In the genomic region with DNA sequence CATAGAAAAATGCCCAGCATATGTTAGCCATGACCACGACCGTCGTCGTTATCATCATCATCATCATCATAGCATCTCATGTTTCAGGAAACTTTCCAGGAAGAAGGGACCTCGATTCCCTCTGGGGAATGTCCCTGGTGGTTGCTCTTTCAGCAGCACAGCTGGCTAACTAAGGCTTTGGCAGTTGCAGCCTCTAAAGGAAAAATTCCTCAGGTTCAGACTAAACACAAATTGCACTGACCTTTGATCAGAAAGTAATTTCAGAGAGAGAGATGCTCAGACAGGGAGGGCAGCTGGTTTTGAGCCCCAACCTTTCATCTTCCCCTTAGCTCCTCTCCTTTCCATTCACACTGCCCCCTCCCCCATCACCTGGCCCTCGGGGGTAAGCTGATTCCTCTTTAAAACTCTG, we compare ENCODE assay signal across 10 cellular contexts. TPM values are rescaled to one million over a fixed set of nuclear protein-coding genes. Genes with fewer than 3 reads are reported as not detected.
DNase-seq lines count a peak whose midpoint lies in the region; TF ChIP-seq lines count a peak whose summit lies in the region.
"Had no signal": no experiment of that assay in that cellular context is flagged by ENCODE, and none has a peak within 500 bp of the region (broad histone marks: within the 10 kb centered on the region; RNA-seq: fewer than 3 reads in every experiment).

No MANE protein-coding gene starts in this region.

- no peak for TF ChIP-seq CTCF in fibroblast of the aortic adventitia (IDR thresholded peaks at IDR 0.05; ENCODE audit: insufficient read depth, low read length)

- no peaks in the 10 kb centered on the region for H3K27me3 ChIP-seq in BLaER1
- no peaks in the 10 kb centered on the region for H3K27me3 ChIP-seq in Karpas-422 (ENCODE audit: low read length)
- H3K27me3 ChIP-seq: SJSA1 had no signal

- H2AFZ ChIP-seq in Karpas-422 (ENCODE audit: low read length): no peak overlapping the region

- no peaks in the 10 kb centered on the region for H3K79me2 ChIP-seq in Karpas-422 (ENCODE audit: low read length)

- H3K4me3 ChIP-seq in BLaER1 (0 out of 2 replicates have a peak overlapping the region, but pooled peaks have one; percentile 3), Karpas-422 (ENCODE audit: low read length) (no peak overlapping the region), fibroblast of the aortic adventitia (ENCODE audit: low read depth, low read length) (no peak overlapping the region)
- H3K4me3 ChIP-seq: SJSA1, smooth muscle cell had no signal

- H3K9me3 ChIP-seq in BLaER1 (no peaks in the 10 kb centered on the region), Karpas-422 (ENCODE audit: low read length) (no peaks in the 10 kb centered on the region)
- H3K9me3 ChIP-seq: SJSA1 had no signal

- H3K9me2 ChIP-seq in Karpas-422 (replicated peaks; ENCODE audit: insufficient read depth, low read length): no peaks in the 10 kb centered on the region

- H4K20me1 ChIP-seq in BLaER1 (no peaks in the 10 kb centered on the region), Karpas-422 (ENCODE audit: insufficient read depth, low read depth, low read length) (no peaks in the 10 kb centered on the region)

- H3K36me3 ChIP-seq in BLaER1 (no peaks in the 10 kb centered on the region), Karpas-422 (ENCODE audit: insufficient read depth, low read length) (no peaks in the 10 kb centered on the region)
- H3K36me3 ChIP-seq: SJSA1 had no signal

- DNase-seq in Karpas-422 (peak; percentile 39), fibroblast of the aortic adventitia (ENCODE audit: low read depth) (peak; percentile 14), amniotic stem cell (lab: John Stamatoyannopoulos, UW) (no peak), NCI-H510A (lab: John Stamatoyannopoulos, UW) (no peak), 8988T (no peak)
- DNase-seq: activated CD4-positive, alpha-beta T cell treated with anti-CD3 and anti-CD28 coated beads for 1 hour; activated gamma-delta T cell had no signal

- H3K4me1 ChIP-seq in BLaER1 (peaks cover 30% of the 10 kb centered on the region), Karpas-422 (ENCODE audit: low read length) (peaks cover 4% of the 10 kb centered on the region; the same call in 1 of the 2 replicates)

- H3K27ac ChIP-seq in BLaER1 (peak overlapping the region; percentile 69), Karpas-422 (ENCODE audit: low read length) (no peak overlapping the region)
- H3K27ac ChIP-seq: SJSA1 had no signal

- H3K4me2 ChIP-seq in BLaER1: peak overlapping the region; percentile 77
- no peak overlapping the region for H3K4me2 ChIP-seq in Karpas-422 (ENCODE audit: low read depth, low read length, poor library complexity, severe bottlenecking)
- H3K4me2 ChIP-seq: smooth muscle cell had no signal

- H3K9ac ChIP-seq in BLaER1 (peak overlapping the region; percentile 60), Karpas-422 (ENCODE audit: low read length) (no peak overlapping the region)

RNA-seq across cellular contexts. Expression of a gene that starts 5.6 kb away (rescaled TPM):
- 0.22 TPM in 1 of 2 replicates, not detected in the other for total RNA-seq in Karpas-422 (2014; rRNA removed; shearing (Covaris generic); ENCODE audit: low replicate concordance)
- 32.9 and 39.1 TPM in 2 replicates for total RNA-seq in fibroblast of the aortic adventitia (ENCODE audit: low replicate concordance)
- total RNA-seq: smooth muscle cell had no signal

RNA-seq across cellular contexts. Expression of a gene that starts 12.7 kb away (rescaled TPM):
- not detected in 2 replicates for total RNA-seq in Karpas-422 (2014; rRNA removed; shearing (Covaris generic); ENCODE audit: low replicate concordance)
- 4.4 and 48.2 TPM in 2 replicates for total RNA-seq in fibroblast of the aortic adventitia (ENCODE audit: low replicate concordance)
- total RNA-seq: smooth muscle cell had no signal

RNA-seq across cellular contexts. Expression of a gene that starts 18.5 kb away (rescaled TPM):
- total RNA-seq in Karpas-422 (2014; rRNA removed; shearing (Covaris generic); ENCODE audit: low replicate concordance): 56.3 and 146 TPM in 2 replicates
- 36.6 and 109 TPM in 2 replicates for total RNA-seq in fibroblast of the aortic adventitia (ENCODE audit: low replicate concordance)

RNA-seq across cellular contexts. Expression of a gene that starts 18.7 kb away (rescaled TPM):
- 43.7 and 60.0 TPM in 2 replicates for total RNA-seq in Karpas-422 (2014; rRNA removed; shearing (Covaris generic); ENCODE audit: low replicate concordance)
- 30.7 and 42.8 TPM in 2 replicates for total RNA-seq in fibroblast of the aortic adventitia (ENCODE audit: low replicate concordance)

RNA-seq across cellular contexts. Expression of a gene that starts 31.7 kb away (rescaled TPM):
- 20.8 and 25.0 TPM in 2 replicates for total RNA-seq in Karpas-422 (2014; rRNA removed; shearing (Covaris generic); ENCODE audit: low replicate concordance)
- 15.9 and 28.8 TPM in 2 replicates for total RNA-seq in fibroblast of the aortic adventitia (ENCODE audit: low replicate concordance)

Comparison
In these comparisons a context has a peak if more than half of its experiments do, and no peak if none do; other contexts are left out.
1. DNase-seq: peak in Karpas-422 (single experiment) and fibroblast of the aortic adventitia (single experiment); none in amniotic stem cell (single experiment), NCI-H510A (single experiment) and 8988T (single experiment).
2. RNA of a gene that starts 5.6 kb away (total RNA-seq): 32.9 to 39.1 TPM in fibroblast of the aortic adventitia; 0.22 TPM in Karpas-422; every median in the first group is over 10 times any median in the second.